ENCODE assay signal across 1 cellular context in genomic region chr17:48629411-48629759, GRCh38.
TF ChIP-seq lines count a peak whose summit lies in the region.

No MANE protein-coding gene starts in this region.

TF ChIP-seq in H1, 55 proteins besides CTCF, POLR2A, EP300 and RAD21:
- TF ChIP-seq EZH2 (IDR thresholded peaks at IDR 0.05; ENCODE audit: low read depth, low read length, severe bottlenecking): peak; percentile 74
- TF ChIP-seq CTBP2 (IDR thresholded peaks at IDR 0.05; ENCODE audit: borderline replicate concordance, insufficient read depth, insufficient read length, low read length): no peak
- peak; percentile 59; the same call in 1 of the 2 replicates for TF ChIP-seq SUZ12 (IDR thresholded peaks at IDR 0.05; ENCODE audit: low read length)
- no peak for TF ChIP-seq HDAC2 (IDR thresholded peaks at IDR 0.05; ENCODE audit: borderline replicate concordance in 1 of 2, low read depth in 2 of 2, low read length in 2 of 2)
- no peak for TF ChIP-seq GTF2F1 (IDR thresholded peaks at IDR 0.05; ENCODE audit: borderline replicate concordance, low read depth, low read length)
- TF ChIP-seq NANOG (IDR thresholded peaks at IDR 0.05; ENCODE audit: insufficient read depth, low read depth, low read length, poor library complexity, severe bottlenecking): no peak
- TF ChIP-seq YY1 (IDR thresholded peaks at IDR 0.05; ENCODE audit: low read depth, low read length): no peak
- peak; percentile 91 for TF ChIP-seq RNF2 (IDR thresholded peaks at IDR 0.05; ENCODE audit: borderline replicate concordance, low read depth, low read length, missing control alignments, poor library complexity, severe bottlenecking)
- TF ChIP-seq JUND (IDR thresholded peaks at IDR 0.05; ENCODE audit: low read length): no peak
- TF ChIP-seq SP2 (IDR thresholded peaks at IDR 0.05; ENCODE audit: low read length): no peak
